9 cellular contexts compared by ENCODE assay signal in genomic region chr10:97574374-97575100, GRCh38. TPM values are rescaled to one million over a fixed set of nuclear protein-coding genes. Genes with fewer than 3 reads are reported as not detected.
DNase-seq lines count a peak whose midpoint lies in the region; ATAC-seq and TF ChIP-seq lines count a peak whose summit lies in the region.
"Had no signal": no experiment of that assay in that cellular context is flagged by ENCODE, and none has a peak within 500 bp of the region (broad histone marks: within the 10 kb centered on the region; RNA-seq: fewer than 3 reads in every experiment).

No MANE protein-coding gene starts in this region.

- ATAC-seq in HG03439 (IDR thresholded peaks at IDR 0.05; ENCODE audit: unreplicated experiment) (no peak), HG03196 (IDR thresholded peaks at IDR 0.05; ENCODE audit: unreplicated experiment) (no peak)

- POLR2A ChIA-PET in CD4-positive, alpha-beta memory T cell (lab: Charles Lee; ENCODE audit: partially characterized antibody), result no interaction called here

- no peaks in the 10 kb centered on the region for H3K27me3 ChIP-seq in CD4-positive, alpha-beta memory T cell (ENCODE audit: insufficient read depth, low read length)

- H3K4me1 Mint-ChIP-seq in nephron progenitor cell, result peaks cover 24% of the 10 kb centered on the region
- no peaks in the 10 kb centered on the region for H3K4me1 Mint-ChIP-seq in CD4-positive, alpha-beta memory T cell

- no peaks in the 10 kb centered on the region for H3K36me3 ChIP-seq in CD4-positive, alpha-beta memory T cell (ENCODE audit: insufficient read depth, low read length)

- no peaks in the 10 kb centered on the region for H3K36me3 Mint-ChIP-seq in nephron progenitor cell (ENCODE audit: low read depth)
- H3K36me3 Mint-ChIP-seq in CD4-positive, alpha-beta memory T cell, result no peaks in the 10 kb centered on the region

- no peak for TF ChIP-seq CTCF in nephron progenitor cell (IDR thresholded peaks at IDR 0.05)

- no peaks in the 10 kb centered on the region for H3K27me3 Mint-ChIP-seq in nephron progenitor cell (ENCODE audit: low read depth, poor library complexity)
- peaks cover 0 to 2% of the 10 kb centered on the region in 2 donors for H3K27me3 Mint-ChIP-seq in CD4-positive, alpha-beta memory T cell

- no peaks in the 10 kb centered on the region for H3K9me3 ChIP-seq in CD4-positive, alpha-beta memory T cell (ENCODE audit: control insufficient read depth in 1 of 2, low read length in 2 of 2)

- no peak overlapping the region for H3K4me3 ChIP-seq in CD4-positive, alpha-beta memory T cell (ENCODE audit: low read length in 2 of 2)

- DNase-seq in GOT3 (lab: John Stamatoyannopoulos, UW) (peak; percentile 32), NCI-H748 (lab: John Stamatoyannopoulos, UW; ENCODE audit: unreplicated experiment) (peak; percentile 44), epithelial cell of prostate (ENCODE audit: low read depth, low spot score) (peak; percentile 69), nephron progenitor cell (no peak), T-helper 1 cell (no peak)
- DNase-seq in CD4-positive, alpha-beta memory T cell, result no peak

- H3K27ac ChIP-seq in epithelial cell of prostate, result peak overlapping the region; percentile 44
- no peak overlapping the region for H3K27ac ChIP-seq in CD4-positive, alpha-beta memory T cell (ENCODE audit: low read depth, low read length)

- H3K27ac Mint-ChIP-seq in nephron progenitor cell, result peak overlapping the region; percentile 1
- H3K27ac Mint-ChIP-seq in CD4-positive, alpha-beta memory T cell, result peak overlapping the region in 2 of 7 donors; percentile 42 to 84

- CTCF ChIA-PET in CD4-positive, alpha-beta memory T cell (lab: Charles Lee; ENCODE audit: partially characterized antibody), result interaction anchor here (1.2 to 1.3 kb wide), 2 partner anchors 12 to 16 kb away, joined by 3 to 4 read pairs; no protein-coding TSS in a partner anchor

- H3K4me1 ChIP-seq in CD4-positive, alpha-beta memory T cell (ENCODE audit: insufficient read depth, low read length), result no peaks in the 10 kb centered on the region

- H3K9me3 Mint-ChIP-seq in nephron progenitor cell, result no peaks in the 10 kb centered on the region
- no peaks in the 10 kb centered on the region for H3K9me3 Mint-ChIP-seq in CD4-positive, alpha-beta memory T cell

- intact Hi-C loops in CD4-positive, alpha-beta memory T cell (cut with micrococcal nuclease), result no loop called here

- no peak overlapping the region for H3K4me3 Mint-ChIP-seq in nephron progenitor cell
- no peak overlapping the region for H3K4me3 Mint-ChIP-seq in CD4-positive, alpha-beta memory T cell

RNA-seq across cellular contexts. Expression of gene ANKRD2, which starts 2.0 kb away (rescaled TPM):
- not detected for total RNA-seq in CD4-positive, alpha-beta memory T cell
- not detected for polyA plus RNA-seq in CD4-positive, alpha-beta memory T cell
- total RNA-seq: temporal lobe had no signal

RNA-seq across cellular contexts. Expression of gene HOGA1, which starts 9.7 kb away (rescaled TPM):
- not detected for total RNA-seq in CD4-positive, alpha-beta memory T cell
- polyA plus RNA-seq in CD4-positive, alpha-beta memory T cell, result not detected

RNA-seq across cellular contexts. Expression of gene C10orf62, which starts 15.0 kb away (rescaled TPM):
- not detected for total RNA-seq in CD4-positive, alpha-beta memory T cell
- polyA plus RNA-seq in CD4-positive, alpha-beta memory T cell, result not detected
- total RNA-seq: temporal lobe had no signal

RNA-seq across cellular contexts. Expression of gene MORN4, which starts 58.8 kb away (rescaled TPM):
- 1 to 10 TPM; 2.1 to 3.0 TPM for total RNA-seq in CD4-positive, alpha-beta memory T cell
- 1 to 10 TPM in 1 of 2 donors, under 1 TPM in 1; 0.94 to 1.1 TPM for polyA plus RNA-seq in CD4-positive, alpha-beta memory T cell

Comparison
In these comparisons a context has a peak if more than half of its experiments do, and no peak if none do; other contexts are left out.
1. DNase-seq: peak in GOT3 (single experiment), NCI-H748 (single experiment) and epithelial cell of prostate (single experiment); none in nephron progenitor cell (single experiment), T-helper 1 cell (0 of 5) and CD4-positive, alpha-beta memory T cell (0 of 5).